3 cellular contexts compared by ENCODE assay signal in genomic region chr20:44548171-44548678, GRCh38.
TF ChIP-seq lines count a peak whose summit lies in the region.

No MANE protein-coding gene starts in this region.

TF ChIP-seq in liver, 16 proteins besides CTCF, POLR2A, EP300 and RAD21:
- TF ChIP-seq RXRA (IDR thresholded peaks at IDR 0.05) = no peak
- no peak for TF ChIP-seq EGR1 (IDR thresholded peaks at IDR 0.05; ENCODE audit: low read depth in 2 of 2)
- no peak for TF ChIP-seq YY1 (IDR thresholded peaks at IDR 0.05)
- TF ChIP-seq MAX (IDR thresholded peaks at IDR 0.05) = no peak
- no peak for TF ChIP-seq SP1 (IDR thresholded peaks at IDR 0.05)
- no peak for TF ChIP-seq HNF4G (IDR thresholded peaks at IDR 0.05)
- TF ChIP-seq JUND (IDR thresholded peaks at IDR 0.05) = no peak
- no peak for TF ChIP-seq FOXA2 (IDR thresholded peaks at IDR 0.05)
- TF ChIP-seq NR2F2 (IDR thresholded peaks at IDR 0.05) = no peak
- no peak for TF ChIP-seq FOXA1 (IDR thresholded peaks at IDR 0.05)
- no peak for TF ChIP-seq ZBTB33 (IDR thresholded peaks at IDR 0.05)
- TF ChIP-seq REST (IDR thresholded peaks at IDR 0.05) = no peak
- no peak for TF ChIP-seq GABPA (IDR thresholded peaks at IDR 0.05 in 1 of 2, conservative IDR thresholded peaks at IDR 0.05 in 1 of 2)
- no peak for TF ChIP-seq HNF4A (conservative IDR thresholded peaks at IDR 0.05)
- TF ChIP-seq ATF3 (IDR thresholded peaks at IDR 0.05) = no peak
- TF ChIP-seq TAF1 (conservative IDR thresholded peaks at IDR 0.05) = no peak
TF ChIP-seq in liver: peak in this region for 0.

TF ChIP-seq in HepG2, 621 proteins besides CTCF, POLR2A, EP300 and RAD21:
- TF ChIP-seq ZMYM2 (CRISPR knock-in tag; IDR thresholded peaks at IDR 0.05) (no peak), MYC (CRISPR knock-in tag; IDR thresholded peaks at IDR 0.05; ENCODE audit: borderline replicate concordance) (no peak), TOPORS (CRISPR knock-in tag; IDR thresholded peaks at IDR 0.05) (no peak), ZC3H4 (CRISPR knock-in tag; IDR thresholded peaks at IDR 0.05; ENCODE audit: borderline replicate concordance) (no peak), ZGPAT (CRISPR knock-in tag; IDR thresholded peaks at IDR 0.05) (no peak), CENPT (CRISPR knock-in tag; IDR thresholded peaks at IDR 0.05; ENCODE audit: low read depth) (no peak), TFDP1 (CRISPR knock-in tag; IDR thresholded peaks at IDR 0.05; ENCODE audit: borderline replicate concordance) (no peak), RELA (CRISPR knock-in tag; IDR thresholded peaks at IDR 0.05) (no peak), ZNF34 (CRISPR knock-in tag; IDR thresholded peaks at IDR 0.05; ENCODE audit: borderline replicate concordance) (no peak), TFDP2 (CRISPR knock-in tag; IDR thresholded peaks at IDR 0.05) (no peak), AKAP8 (CRISPR knock-in tag; IDR thresholded peaks at IDR 0.05) (no peak), KDM3A (CRISPR knock-in tag; IDR thresholded peaks at IDR 0.05; ENCODE audit: low read depth) (no peak), ZNF280B (CRISPR knock-in tag; IDR thresholded peaks at IDR 0.05; ENCODE audit: borderline replicate concordance) (no peak)

TF ChIP-seq in endothelial cell of umbilical vein, 7 proteins besides CTCF, POLR2A, EP300 and RAD21:
- TF ChIP-seq GATA2 (IDR thresholded peaks at IDR 0.05; ENCODE audit: insufficient read depth, insufficient read length, low read depth, low read length) = no peak
- TF ChIP-seq JUN (IDR thresholded peaks at IDR 0.05; ENCODE audit: borderline replicate concordance, insufficient read depth, insufficient read length, low read depth) = no peak
